ENCODE assay signal across 7 cellular contexts in genomic region chr16:87936016-87936374, GRCh38. TPM values are rescaled to one million over a fixed set of nuclear protein-coding genes. Genes with fewer than 3 reads are reported as not detected.
"Had no signal": no experiment of that assay in that cellular context is flagged by ENCODE, and none has a peak within 500 bp of the region (broad histone marks: within the 10 kb centered on the region; RNA-seq: fewer than 3 reads in every experiment).

No MANE protein-coding gene starts in this region.

RNA-seq across cellular contexts. Expression of gene CA5A, which starts 0.3 kb away (rescaled TPM):
- total RNA-seq: GM23248, GM23338, H1, H4, H7, H9, HFFc6 had no signal
- polyA plus RNA-seq: GM23248, GM23338, H1 had no signal
